In the genomic region with DNA sequence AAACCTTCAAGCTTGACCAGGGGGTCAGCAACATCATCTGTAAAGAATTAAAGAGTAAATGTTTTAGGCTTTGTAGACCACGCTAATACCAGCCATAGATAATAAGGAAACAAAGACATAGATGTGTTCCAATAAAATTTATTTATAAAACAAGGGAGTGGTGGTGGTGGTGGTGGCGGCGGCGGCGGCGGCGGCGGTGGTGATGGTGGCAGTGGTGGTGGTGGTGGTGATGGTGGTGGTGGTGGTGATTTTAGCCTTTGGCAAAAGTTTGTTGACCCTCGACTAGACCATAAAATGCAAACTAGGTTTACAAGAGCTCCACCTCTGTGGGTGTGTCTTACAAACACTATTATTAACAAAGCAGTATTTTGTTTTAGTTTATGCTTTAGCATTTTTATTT, we compare ENCODE assay signal across 34 cellular contexts.
"Had no signal": no experiment of that assay in that cellular context is flagged by ENCODE, and none has a peak within 500 bp of the region (broad histone marks: within the 10 kb centered on the region; RNA-seq: fewer than 3 reads in every experiment).

No MANE protein-coding gene starts in this region.

- DNase-seq: Karpas-422, Kasumi-1, MG63, MM.1S, MV-4-11, NCI-H1048, NCI-H1092, NCI-H1092 treated with DMSO at 0.1 percent for 48 hours, NCI-H1105, NCI-H1105 treated with DMSO at 0.1 percent for 48 hours, NCI-H1417, NCI-H1417 treated with DMSO at 0.1 percent for 48 hours, NCI-H1436, NCI-H1436 treated with DMSO at 0.1 percent for 48 hours, NCI-H146, NCI-H1694, NCI-H1694 treated with DMSO at 0.1 percent for 48 hours, NCI-H187, NCI-H187 treated with DMSO at 0.1 percent for 48 hours, NCI-H1930, NCI-H2029, NCI-H2029 treated with DMSO at 0.1 percent for 48 hours, NCI-H2081, NCI-H2081 treated with DMSO at 0.1 percent for 48 hours, NCI-H2107, NCI-H2171, NCI-H2171 treated with DMSO at 0.1 percent for 48 hours, NCI-H2227 treated with DMSO at 0.1 percent for 48 hours, NCI-H226, NCI-H345, NCI-H446, NCI-H446 treated with DMSO at 0.1 percent for 48 hours, NCI-H510A, NCI-H510A treated with DMSO at 0.1 percent for 48 hours had no signal

- H3K4me3 ChIP-seq: MG63 had no signal
